8 cellular contexts compared by ENCODE assay signal in the genomic region with DNA sequence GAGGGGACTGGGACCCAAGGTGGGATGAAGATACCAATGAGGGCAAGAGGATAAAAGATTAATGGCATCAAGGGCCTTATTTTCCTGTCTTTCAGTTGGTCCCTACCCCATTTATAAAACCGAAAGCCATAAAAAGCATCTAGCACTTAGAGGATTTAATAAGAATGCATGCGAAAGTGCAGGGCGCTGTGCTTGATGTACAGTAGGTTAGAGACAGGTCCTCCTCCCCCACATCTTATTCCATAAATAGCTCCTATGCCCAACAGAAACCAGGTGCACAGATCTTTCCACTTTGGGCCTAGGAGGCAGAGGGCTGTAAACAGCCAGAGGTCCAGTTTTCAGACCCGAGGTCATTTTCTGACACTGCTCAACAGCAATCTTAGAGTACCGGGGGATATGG. TPM values are rescaled to one million over a fixed set of nuclear protein-coding genes. Genes with fewer than 3 reads are reported as not detected.
DNase-seq lines count a peak whose midpoint lies in the region; ATAC-seq and TF ChIP-seq lines count a peak whose summit lies in the region.

No MANE protein-coding gene starts in this region.

- DNase-seq in BE2C: no peak
- DNase-seq in NB4 (ENCODE audit: low read depth): no peak
- no peak for DNase-seq in effector memory CD4-positive, alpha-beta T cell
- DNase-seq in natural killer cell: no peak
- DNase-seq in DMS114 treated with DMSO at 0.1 percent for 48 hours (lab: John Stamatoyannopoulos, UW; ENCODE audit: unreplicated experiment): no peak
- no peak for DNase-seq in KBM-7
- no peak for DNase-seq in GDM1 (lab: John Stamatoyannopoulos, UW)

- H3K4me3 Mint-ChIP-seq in natural killer cell: peak overlapping the region; percentile 98

- in situ Hi-C loops in KBM-7 (cut with MboI; ENCODE audit: low pct_unique_long_range_greater_than_20kb, low sequenced_read_pairs): no loop called here

- intact Hi-C loops in natural killer cell (cut with micrococcal nuclease): loop anchor here (2.0 kb wide), 3 partner anchors 31 to 303 kb away; partner anchors contain the start of gene EMC7

- no peaks in the 10 kb centered on the region for H3K27me3 Mint-ChIP-seq in natural killer cell (ENCODE audit: low read depth in 2 of 2)

- H3K36me3 ChIP-seq in BE2C: no peaks in the 10 kb centered on the region
- peaks cover 24% of the 10 kb centered on the region for H3K36me3 ChIP-seq in effector memory CD4-positive, alpha-beta T cell (ENCODE audit: control insufficient read depth, insufficient read depth, low read length)

- H3K4me1 Mint-ChIP-seq in natural killer cell: peaks cover 23 to 35% of the 10 kb centered on the region in 2 donors

- H3K27me3 ChIP-seq in BE2C: no peaks in the 10 kb centered on the region
- H3K27me3 ChIP-seq in effector memory CD4-positive, alpha-beta T cell (replicated peaks; ENCODE audit: control insufficient read depth, insufficient read depth, low read length, poor library complexity, severe bottlenecking): no peaks in the 10 kb centered on the region

- no peak for TF ChIP-seq CTCF in BE2C (IDR thresholded peaks at IDR 0.05; ENCODE audit: low read depth, low read length)
- no peak for TF ChIP-seq CTCF in NB4 (IDR thresholded peaks at IDR 0.05; ENCODE audit: low read depth, low read length)
- TF ChIP-seq CTCF in natural killer cell (IDR thresholded peaks at IDR 0.05): no peak

- H3K27ac Mint-ChIP-seq in natural killer cell: peak overlapping the region; percentile 34 to 91

- ATAC-seq in natural killer cell (no peak), GM18511 (IDR thresholded peaks at IDR 0.05; ENCODE audit: unreplicated experiment) (no peak)

- H3K36me3 Mint-ChIP-seq in natural killer cell: no peaks in the 10 kb centered on the region

- H3K9me3 Mint-ChIP-seq in natural killer cell: no peaks in the 10 kb centered on the region

- H3K9me3 ChIP-seq in BE2C: no peaks in the 10 kb centered on the region
- no peaks in the 10 kb centered on the region for H3K9me3 ChIP-seq in effector memory CD4-positive, alpha-beta T cell (ENCODE audit: control insufficient read depth, low read length)

- H3K4me3 ChIP-seq in BE2C (ENCODE audit: low read depth, low read length) (peak overlapping the region; percentile 88), NB4 (ENCODE audit: low read depth, low read length) (peak overlapping the region; percentile 74)
- peak overlapping the region; percentile 89 for H3K4me3 ChIP-seq in effector memory CD4-positive, alpha-beta T cell (ENCODE audit: insufficient read depth, low read depth, low read length, poor library complexity, severe bottlenecking)

- H3K27ac ChIP-seq in effector memory CD4-positive, alpha-beta T cell (ENCODE audit: insufficient read depth, low read length, poor library complexity, severe bottlenecking): peak overlapping the region; percentile 38

- H3K4me1 ChIP-seq in BE2C: no peaks in the 10 kb centered on the region
- peaks cover 19% of the 10 kb centered on the region for H3K4me1 ChIP-seq in effector memory CD4-positive, alpha-beta T cell (ENCODE audit: control insufficient read depth, insufficient read depth, low read length, poor library complexity, severe bottlenecking)

- TF ChIP-seq POLR2A in NB4 (IDR thresholded peaks at IDR 0.05; ENCODE audit: extremely low read depth, insufficient read length): no peak

RNA-seq across cellular contexts. Expression of gene LPCAT4, which starts 1.2 kb away (rescaled TPM):
- polyA plus RNA-seq in BE2C (2012; ENCODE audit: insufficient read depth, insufficient read length, low read depth): 60.3 TPM
- total RNA-seq in natural killer cell: 10 to 100 TPM; 42.1 to 50.1 (median 44.5) TPM

RNA-seq across cellular contexts. Expression of gene NUTM1, which starts 22.7 kb away (rescaled TPM):
- polyA plus RNA-seq in BE2C (2012; ENCODE audit: insufficient read depth, insufficient read length, low read depth): 0.15 TPM
- not detected for total RNA-seq in natural killer cell

RNA-seq across cellular contexts. Expression of gene NOP10, which starts 22.9 kb away (rescaled TPM):
- polyA plus RNA-seq in BE2C (2012; ENCODE audit: insufficient read depth, insufficient read length, low read depth): 575 TPM
- 10 to 100 TPM; 56.6 to 69.9 (median 56.7) TPM for total RNA-seq in natural killer cell

RNA-seq across cellular contexts. Expression of gene SLC12A6, which starts 28.3 kb away (rescaled TPM):
- 1.1 TPM for polyA plus RNA-seq in BE2C (2012; ENCODE audit: insufficient read depth, insufficient read length, low read depth)
- 10 to 100 TPM; 56.1 to 82.9 (median 79.5) TPM for total RNA-seq in natural killer cell
